In genomic region chr2:101418704-101419663, GRCh38 we compare ENCODE assay signal across 1 cellular context.
TF ChIP-seq lines count a peak whose summit lies in the region.

No MANE protein-coding gene starts in this region.

TF ChIP-seq in GM23338, 12 proteins besides CTCF, POLR2A, EP300 and RAD21 (continued from another document):
- TF ChIP-seq ZNF462 (CRISPR knock-in tag; IDR thresholded peaks at IDR 0.05) (no peak), EZH2phosphoT487 (IDR thresholded peaks at IDR 0.05; ENCODE audit: unreplicated experiment) (no peak)
